Comparison of ENCODE assay signal across 19 cellular contexts in the genomic region with DNA sequence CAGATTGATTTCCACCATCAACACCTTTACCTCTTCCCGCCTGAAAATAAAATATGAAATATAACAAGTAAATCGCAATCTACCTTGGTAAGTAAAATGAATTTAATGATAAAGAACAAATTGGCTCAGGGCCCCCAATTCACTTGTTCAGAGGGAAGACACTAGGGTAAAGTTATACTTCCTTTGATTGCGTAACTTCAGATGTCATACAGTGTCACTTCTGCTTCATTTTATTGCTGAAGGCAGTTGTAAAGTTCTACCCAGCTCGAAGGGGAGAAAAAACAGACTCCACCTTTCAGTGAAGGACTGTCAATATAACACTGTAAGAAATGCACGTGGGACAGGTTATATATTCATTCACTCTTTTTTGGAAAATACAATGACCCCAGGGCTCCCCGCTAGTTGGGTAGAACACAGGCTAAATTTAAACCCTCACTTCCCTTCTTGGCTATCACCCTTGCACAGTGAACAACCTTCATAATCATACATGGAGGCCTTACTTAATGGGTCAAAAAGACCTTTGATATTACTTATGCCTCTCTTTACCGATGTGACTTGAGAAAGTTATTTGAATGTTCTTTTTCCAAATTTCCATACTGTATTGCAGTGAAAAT.
"Had no signal": no experiment of that assay in that cellular context is flagged by ENCODE, and none has a peak within 500 bp of the region (broad histone marks: within the 10 kb centered on the region; RNA-seq: fewer than 3 reads in every experiment).

No MANE protein-coding gene starts in this region.

- H3K36me3 Mint-ChIP-seq: activated naive CD4-positive, alpha-beta T cell treated with anti-CD3 and anti-CD28 coated beads, Interleukin-2, amount 10 ng/mL, durations not matched to agents 7 days and 5 days; natural killer cell; stimulated activated memory B cell treated with anti-CD40 and anti-IgM and Interleukin-4, amounts not matched to agents 10 μg/mL and 1 μg/mL and 100 μg/mL, for 72 hours had no signal

- H3K27ac Mint-ChIP-seq: activated CD8-positive, alpha-beta T cell treated with anti-CD3 and anti-CD28 coated beads, Interleukin-2, amount 10 ng/mL, durations not matched to agents 7 days and 5 days; activated naive CD4-positive, alpha-beta T cell treated with anti-CD3 and anti-CD28 coated beads, Interleukin-2, amount 10 ng/mL, durations not matched to agents 7 days and 5 days; natural killer cell; stimulated activated memory B cell treated with anti-CD40 and anti-IgM and Interleukin-4, amounts not matched to agents 10 μg/mL and 1 μg/mL and 100 μg/mL, for 72 hours had no signal

- H3K4me3 ChIP-seq: adrenal gland, right atrium auricular region, tibial artery, vagina had no signal

- H3K9me3 Mint-ChIP-seq: stimulated activated memory B cell treated with anti-CD40 and anti-IgM and Interleukin-4, amounts not matched to agents 10 μg/mL and 1 μg/mL and 100 μg/mL, for 72 hours had no signal

- H3K9me3 ChIP-seq: adrenal gland, right atrium auricular region, tibial artery, vagina had no signal

- H3K4me3 Mint-ChIP-seq: activated CD8-positive, alpha-beta T cell treated with anti-CD3 and anti-CD28 coated beads, Interleukin-2, amount 10 ng/mL, durations not matched to agents 7 days and 5 days; activated naive CD4-positive, alpha-beta T cell treated with anti-CD3 and anti-CD28 coated beads, Interleukin-2, amount 10 ng/mL, durations not matched to agents 7 days and 5 days; natural killer cell; stimulated activated memory B cell treated with anti-CD40 and anti-IgM and Interleukin-4, amounts not matched to agents 10 μg/mL and 1 μg/mL and 100 μg/mL, for 72 hours had no signal

- H3K27ac ChIP-seq: adrenal gland, right atrium auricular region, tibial artery, vagina, WERI-Rb-1 had no signal

- H3K27me3 ChIP-seq: adrenal gland, right atrium auricular region, tibial artery, vagina had no signal

- H3K27me3 Mint-ChIP-seq: activated naive CD4-positive, alpha-beta T cell treated with anti-CD3 and anti-CD28 coated beads, Interleukin-2, amount 10 ng/mL, durations not matched to agents 7 days and 5 days had no signal

- H3K4me1 ChIP-seq: adrenal gland, right atrium auricular region, tibial artery, vagina had no signal

- H3K4me1 Mint-ChIP-seq: activated naive CD4-positive, alpha-beta T cell treated with anti-CD3 and anti-CD28 coated beads, Interleukin-2, amount 10 ng/mL, durations not matched to agents 7 days and 5 days; natural killer cell had no signal

- ATAC-seq: activated CD8-positive, alpha-beta T cell treated with anti-CD3 and anti-CD28 coated beads, Interleukin-2, amount 10 ng/mL, durations not matched to agents 7 days and 5 days; left lobe of liver; natural killer cell; stimulated activated memory B cell treated with anti-CD40 and anti-IgM and Interleukin-4, amounts not matched to agents 10 μg/mL and 1 μg/mL and 100 μg/mL, for 72 hours had no signal

- H3K36me3 ChIP-seq: adrenal gland, right atrium auricular region, tibial artery, vagina, WERI-Rb-1 had no signal

- DNase-seq: activated CD4-positive, alpha-beta T cell treated with anti-CD3 and anti-CD28 coated beads for 48 hours; activated CD8-positive, alpha-beta T cell treated with anti-CD3 and anti-CD28 coated beads, Interleukin-2, amount 10 ng/mL, durations not matched to agents 7 days and 5 days; activated naive CD4-positive, alpha-beta T cell treated with anti-CD3 and anti-CD28 coated beads, Interleukin-2, amount 10 ng/mL, durations not matched to agents 7 days and 5 days; adrenal gland; central memory CD4-positive, alpha-beta T cell; cortex of kidney; effector CD8-positive, alpha-beta T cell; foreskin melanocyte; head of caudate nucleus; mammary epithelial cell; natural killer cell; posterior cingulate gyrus; stimulated activated CD4-positive, alpha-beta T cell treated with anti-CD3 and anti-CD28 coated beads, Interleukin-1b, Interleukin-23, amount 100 ng/mL, for 48 hours; tibial artery; WERI-Rb-1 had no signal
